In genomic region chr16:9658157-9658556, GRCh38 we compare ENCODE assay signal across 30 cellular contexts.
"Had no signal": no experiment of that assay in that cellular context is flagged by ENCODE, and none has a peak within 500 bp of the region (broad histone marks: within the 10 kb centered on the region; RNA-seq: fewer than 3 reads in every experiment).

No MANE protein-coding gene starts in this region.

- H3K4me3 ChIP-seq: left lung, lower lobe of right lung, mucosa of descending colon, pancreas, prostate gland, right lobe of liver, smooth muscle cell, stomach, testis, thyroid gland, transverse colon, uterus had no signal

- H3K4me1 Mint-ChIP-seq: immature natural killer cell; neural crest cell; stimulated activated naive B cell treated with anti-CD40 and anti-IgM and Interleukin-4, amounts not matched to agents 10 μg/mL and 1 μg/mL and 100 μg/mL, for 72 hours had no signal

- H3K4me1 ChIP-seq: left lung, lower lobe of right lung, pancreas, prostate gland, right lobe of liver, stomach, testis, transverse colon, uterus had no signal

- H3K36me3 ChIP-seq: left lung, lower lobe of right lung, pancreas, prostate gland, right lobe of liver, stomach, thyroid gland, transverse colon, uterus had no signal

- H3K36me3 Mint-ChIP-seq: immature natural killer cell; mesothelial cell of epicardium; natural killer cell treated with Interleukin-12 subunit alpha and Interleukin-12 subunit beta and Interleukin-15 and Interleukin-18, amount 100 ng/mL, for 72 hours; stimulated activated naive B cell treated with anti-CD40 and anti-IgM and Interleukin-4, amounts not matched to agents 10 μg/mL and 1 μg/mL and 100 μg/mL, for 72 hours had no signal

- DNase-seq: head of caudate nucleus; hypothalamus; immature natural killer cell; kidney; left colon; left lung; lower lobe of right lung; mammary epithelial cell; mesenchymal stem cell; mucosa of descending colon; naive thymus-derived CD4-positive, alpha-beta T cell; nucleus accumbens; pancreas; posterior cingulate gyrus; retina; right lobe of liver; stimulated activated CD4-positive, alpha-beta T cell treated with anti-CD3 and anti-CD28 coated beads, Interleukin-1b, Interleukin-23, amount 100 ng/mL, for 48 hours; stimulated activated CD4-positive, alpha-beta T cell treated with anti-CD3 and anti-CD28 coated beads, Interleukin-2, amount 100 ng/mL, for 48 hours; stimulated activated naive B cell treated with anti-CD40 and anti-IgM and Interleukin-4, amounts not matched to agents 10 μg/mL and 1 μg/mL and 100 μg/mL, for 72 hours; stimulated activated naive CD8-positive, alpha-beta T cell treated with anti-CD3 and anti-CD28 coated beads, Interleukin-15, Interleukin-2, amounts not matched to agents 100 U/mL and 50 U/mL, for 24 hours; stomach; testis; transverse colon; uterus had no signal

- H3K9me3 ChIP-seq: left lung, lower lobe of right lung, mucosa of descending colon, pancreas, prostate gland, right lobe of liver, stomach, testis, thyroid gland, transverse colon, uterus had no signal

- H3K27ac ChIP-seq: left lung, lower lobe of right lung, pancreas, prostate gland, right lobe of liver, stomach, testis, thyroid gland, transverse colon, uterus had no signal

- H3K27ac Mint-ChIP-seq: immature natural killer cell; mesothelial cell of epicardium; naive thymus-derived CD4-positive, alpha-beta T cell; natural killer cell treated with Interleukin-12 subunit alpha and Interleukin-12 subunit beta and Interleukin-15 and Interleukin-18, amount 100 ng/mL, for 72 hours; stimulated activated naive B cell treated with anti-CD40 and anti-IgM and Interleukin-4, amounts not matched to agents 10 μg/mL and 1 μg/mL and 100 μg/mL, for 72 hours had no signal

- H3K4me2 ChIP-seq: smooth muscle cell had no signal

- H3K4me3 Mint-ChIP-seq: immature natural killer cell; mesothelial cell of epicardium; naive thymus-derived CD4-positive, alpha-beta T cell; natural killer cell treated with Interleukin-12 subunit alpha and Interleukin-12 subunit beta and Interleukin-15 and Interleukin-18, amount 100 ng/mL, for 72 hours; neural crest cell; stimulated activated naive B cell treated with anti-CD40 and anti-IgM and Interleukin-4, amounts not matched to agents 10 μg/mL and 1 μg/mL and 100 μg/mL, for 72 hours had no signal

- H3K9me3 Mint-ChIP-seq: mesothelial cell of epicardium; natural killer cell treated with Interleukin-12 subunit alpha and Interleukin-12 subunit beta and Interleukin-15 and Interleukin-18, amount 100 ng/mL, for 72 hours; neural crest cell had no signal

- H3K27me3 ChIP-seq: left lung, pancreas, right lobe of liver, testis, thyroid gland, transverse colon, uterus had no signal
